Comparison of ENCODE assay signal across 8 cellular contexts in genomic region chr3:9770276-9770812, GRCh38. TPM values are rescaled to one million over a fixed set of nuclear protein-coding genes. Genes with fewer than 3 reads are reported as not detected.
DNase-seq lines count a peak whose midpoint lies in the region; ATAC-seq and TF ChIP-seq lines count a peak whose summit lies in the region.

No MANE protein-coding gene starts in this region.

- no peaks in the 10 kb centered on the region for H3K27me3 ChIP-seq in MM.1S (replicated peaks; ENCODE audit: insufficient read depth, low read length)
- H3K27me3 ChIP-seq in dorsolateral prefrontal cortex: no peaks in the 10 kb centered on the region
- H3K27me3 ChIP-seq in mesendoderm (ENCODE audit: insufficient read depth, low read length, poor library complexity): no peaks in the 10 kb centered on the region

- H3K36me3 Mint-ChIP-seq in type B pancreatic cell: peaks cover 4% of the 10 kb centered on the region

- H3K4me2 ChIP-seq in MM.1S (ENCODE audit: low read depth, low read length) (peak overlapping the region; percentile 80), mesendoderm (ENCODE audit: low read length) (peak overlapping the region; percentile 64)

- POLR2A ChIA-PET in AG04449 (lab: Yijun Ruan, JAX): interaction anchor here (0.8 to 1.4 kb wide), 4 partner anchors 11 to 21 kb away, joined by 3 to 8 read pairs (median 4); partner anchors contain the start of gene OGG1

- H3F3A ChIP-seq in MM.1S (ENCODE audit: insufficient read depth, low read length): no peaks in the 10 kb centered on the region; the same call in 1 of the 2 replicates

- H3K9me3 ChIP-seq in MM.1S (replicated peaks; ENCODE audit: insufficient read depth, low read length): no peaks in the 10 kb centered on the region

- H3K36me3 ChIP-seq in MM.1S (replicated peaks; ENCODE audit: insufficient read depth, low read length): no peaks in the 10 kb centered on the region
- H3K36me3 ChIP-seq in mesendoderm (ENCODE audit: control insufficient read depth, insufficient read depth, low read length): no peaks in the 10 kb centered on the region

- H3K27me3 Mint-ChIP-seq in type B pancreatic cell: peaks cover 3% of the 10 kb centered on the region

- H4K20me1 ChIP-seq in MM.1S (ENCODE audit: insufficient read depth, low read length): no peaks in the 10 kb centered on the region

- no CpG with 5 or more reads among the region's 15 CpGs for WGBS in mesendoderm (ENCODE audit: extremely low coverage, insufficient coverage, low lambda C conversion rate)

- H2BK15ac ChIP-seq in mesendoderm (replicated peaks; ENCODE audit: low read depth): no peak overlapping the region

- H3K9ac ChIP-seq in MM.1S (ENCODE audit: low read length) (peak overlapping the region; percentile 66; the same call in 1 of the 2 replicates), mesendoderm (ENCODE audit: low read length) (peak overlapping the region; percentile 55)

- no peaks in the 10 kb centered on the region for H3K9me3 Mint-ChIP-seq in type B pancreatic cell

- H3K27ac ChIP-seq in MM.1S (ENCODE audit: low read length) (no peak overlapping the region), dorsolateral prefrontal cortex (peak overlapping the region in 58 of 59 donors; percentile 21 to 95 (median 87)), mesendoderm (ENCODE audit: low read depth, low read length) (no peak overlapping the region)

- H4K8ac ChIP-seq in mesendoderm (ENCODE audit: low read depth, low read length): no peak overlapping the region

- H3K56ac ChIP-seq in mesendoderm (ENCODE audit: low read length): peak overlapping the region; percentile 83

- H3K9me2 ChIP-seq in MM.1S (replicated peaks; ENCODE audit: insufficient read depth, low read length): no peaks in the 10 kb centered on the region

- no peak overlapping the region for H3K27ac Mint-ChIP-seq in type B pancreatic cell

- H3K23ac ChIP-seq in mesendoderm (ENCODE audit: low read length): no peak overlapping the region

- no peak overlapping the region for H2AK5ac ChIP-seq in mesendoderm (ENCODE audit: low read length)

- H3K4me1 ChIP-seq in MM.1S (ENCODE audit: low read length) (0 out of 2 replicates have a peak, but pooled peaks cover 5% of the 10 kb centered on the region), mesendoderm (ENCODE audit: control insufficient read depth, low read depth, low read length) (no peaks in the 10 kb centered on the region)

- H3K79me2 ChIP-seq in MM.1S (ENCODE audit: low read length) (no peaks in the 10 kb centered on the region), mesendoderm (ENCODE audit: control insufficient read depth, insufficient read depth, low read length) (no peaks in the 10 kb centered on the region)

- no peak overlapping the region for H4K5ac ChIP-seq in mesendoderm (ENCODE audit: low read length)

- H3K4ac ChIP-seq in mesendoderm (ENCODE audit: low read depth, low read length): no peak overlapping the region

- DNase-seq in AG04449 (ENCODE audit: low read depth, low spot score): no peak
- no peak for DNase-seq in MM.1S
- DNase-seq in dorsolateral prefrontal cortex: peak in 6 of 10 donors; percentile 44 to 76 (median 62)
- no peak for DNase-seq in mesendoderm
- DNase-seq in type B pancreatic cell (ENCODE audit: extremely low spot score, unreplicated experiment): no peak
- DNase-seq in iPS-NIHi7 (ENCODE audit: extremely low spot score): no peak

- H3K18ac ChIP-seq in mesendoderm (ENCODE audit: low read length): no peak overlapping the region

- H3K4me3 ChIP-seq in AG04449 (ENCODE audit: low read depth, low read length): peak overlapping the region; percentile 66
- peak overlapping the region; percentile 75 for H3K4me3 ChIP-seq in MM.1S (ENCODE audit: low read length)
- peak overlapping the region; percentile 55 to 91 (median 76) for H3K4me3 ChIP-seq in dorsolateral prefrontal cortex
- H3K4me3 ChIP-seq in mesendoderm (ENCODE audit: low read length): no peak overlapping the region

- H3K4me1 Mint-ChIP-seq in type B pancreatic cell (ENCODE audit: unreplicated experiment): peaks cover 8% of the 10 kb centered on the region

- no peak overlapping the region for H2BK5ac ChIP-seq in mesendoderm (ENCODE audit: low read length)

- H3K4me3 Mint-ChIP-seq in type B pancreatic cell: peak overlapping the region; percentile 66

- intact Hi-C loops in dorsolateral prefrontal cortex (cut with DNase I): no loop called here

- H2BK120ac ChIP-seq in mesendoderm (ENCODE audit: low read depth, low read length): no peak overlapping the region

- CTCF ChIA-PET in AG04449 (lab: Yijun Ruan, JAX): interaction anchor here (1.0 kb wide), 1 partner anchor 37 kb away, joined by 3 read pairs; no protein-coding TSS in a partner anchor

- TF ChIP-seq CTCF in AG04449 (IDR thresholded peaks at IDR 0.05; ENCODE audit: insufficient read depth, low read length, missing control alignments): no peak
- no peak for TF ChIP-seq CTCF in MM.1S (IDR thresholded peaks at IDR 0.05; ENCODE audit: low read length)
- TF ChIP-seq CTCF in dorsolateral prefrontal cortex (IDR thresholded peaks at IDR 0.05 in 54 of 56, conservative IDR thresholded peaks at IDR 0.05 in 2 of 56; ENCODE audit: low read depth in 1 of 56, partially characterized antibody in 56 of 56): no peak
- TF ChIP-seq CTCF in type B pancreatic cell (conservative IDR thresholded peaks at IDR 0.05): no peak

- ATAC-seq in GM21786 (IDR thresholded peaks at IDR 0.05; ENCODE audit: unreplicated experiment) (no peak), GM19452 (IDR thresholded peaks at IDR 0.05; ENCODE audit: unreplicated experiment) (no peak)

- peak overlapping the region; percentile 68 for H2AFZ ChIP-seq in MM.1S (ENCODE audit: low read length)

- H3K79me1 ChIP-seq in mesendoderm (ENCODE audit: low read length): no peaks in the 10 kb centered on the region

RNA-seq across cellular contexts. Expression of gene CAMK1, which starts 0.6 kb away (rescaled TPM):
- 10 to 100 TPM; 23.2 to 90.8 (median 62.7) TPM for total RNA-seq in dorsolateral prefrontal cortex
- polyA plus RNA-seq in mesendoderm (2013, experiment 1 of 2): 4.1 TPM
- polyA plus RNA-seq in mesendoderm (2013, experiment 2 of 2): 3.7 TPM
- 2.7 and 9.1 TPM in 2 replicates for total RNA-seq in type B pancreatic cell (ENCODE audit: low replicate concordance)

RNA-seq across cellular contexts. Expression of gene OGG1, which starts 20.6 kb away (rescaled TPM):
- total RNA-seq in dorsolateral prefrontal cortex (10 to 100 TPM; 18.6 to 54.6 (median 30.3) TPM), type B pancreatic cell (ENCODE audit: low replicate concordance) (22.8 and 40.4 TPM in 2 replicates)
- polyA plus RNA-seq in mesendoderm (2013, experiment 1 of 2): 30.7 TPM
- polyA plus RNA-seq in mesendoderm (2013, experiment 2 of 2): 35.5 TPM

RNA-seq across cellular contexts. Expression of gene TADA3, which starts 21.9 kb away (rescaled TPM):
- total RNA-seq in dorsolateral prefrontal cortex (10 to 100 TPM; 38.3 to 82.0 (median 54.2) TPM), type B pancreatic cell (ENCODE audit: low replicate concordance) (48.4 and 54.3 TPM in 2 replicates)
- polyA plus RNA-seq in mesendoderm (2013, experiment 1 of 2): 38.4 TPM
- 38.3 TPM for polyA plus RNA-seq in mesendoderm (2013, experiment 2 of 2)

RNA-seq across cellular contexts. Expression of gene ARPC4, which starts 22.5 kb away (rescaled TPM):
- 100 to 1,000 TPM in 92 of 120 experiments, 10 to 100 TPM in 28; 82.2 to 149 (median 112) TPM for total RNA-seq in dorsolateral prefrontal cortex
- polyA plus RNA-seq in mesendoderm (2013, experiment 1 of 2): 93.1 TPM
- polyA plus RNA-seq in mesendoderm (2013, experiment 2 of 2): 95.1 TPM
- total RNA-seq in type B pancreatic cell (ENCODE audit: low replicate concordance): 131 and 151 TPM in 2 replicates

RNA-seq across cellular contexts. Expression of gene BRPF1, which starts 38.8 kb away (rescaled TPM):
- total RNA-seq in dorsolateral prefrontal cortex (10 to 100 TPM; 10.7 to 25.9 (median 16.3) TPM), type B pancreatic cell (ENCODE audit: low replicate concordance) (22.6 and 28.0 TPM in 2 replicates)
- 15.6 TPM for polyA plus RNA-seq in mesendoderm (2013, experiment 1 of 2)
- polyA plus RNA-seq in mesendoderm (2013, experiment 2 of 2): 16.1 TPM

Comparison
In these comparisons a context has a peak if more than half of its experiments do, and no peak if none do; other contexts are left out.
1. DNase-seq: peak in dorsolateral prefrontal cortex (6 of 10); none in AG04449 (single experiment), MM.1S (single experiment), mesendoderm (single experiment), type B pancreatic cell (single experiment) and iPS-NIHi7 (single experiment).
2. H3K27ac ChIP-seq: peak in dorsolateral prefrontal cortex (58 of 59); none in MM.1S (single experiment) and mesendoderm (single experiment).